Comparison of ENCODE assay signal across 29 cellular contexts in the genomic region with DNA sequence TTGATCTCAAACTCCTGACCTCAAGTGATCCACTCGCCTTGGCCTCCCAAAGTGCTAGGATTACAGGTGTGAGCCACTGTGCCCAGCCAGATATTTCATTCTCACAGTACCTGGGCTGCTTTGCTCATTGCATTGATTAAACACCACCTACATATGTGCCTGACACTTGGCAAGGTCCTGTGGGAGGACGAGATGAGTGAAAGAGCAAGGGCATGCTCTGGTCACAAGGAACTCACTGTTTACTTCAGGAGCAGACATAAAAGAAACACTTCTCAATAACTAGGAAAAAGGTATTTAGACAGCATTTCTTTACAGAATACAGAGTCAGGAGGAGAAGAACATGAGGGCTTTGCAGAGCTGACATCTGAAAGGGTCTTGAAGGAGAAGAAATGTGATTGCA.
"Had no signal": no experiment of that assay in that cellular context is flagged by ENCODE, and none has a peak within 500 bp of the region (broad histone marks: within the 10 kb centered on the region; RNA-seq: fewer than 3 reads in every experiment).

No MANE protein-coding gene starts in this region.

- H3K9me3 ChIP-seq: MG63, SJSA1 had no signal

- DNase-seq: activated CD4-positive, alpha-beta T cell treated with anti-CD3 and anti-CD28 coated beads for 1 hour; activated CD4-positive, alpha-beta T cell treated with anti-CD3 and anti-CD28 coated beads, Interleukin-2, amount 10 ng/mL, durations not matched to agents 24 days and 14 days; activated CD4-positive, alpha-beta T cell treated with anti-CD3 and anti-CD28 coated beads, Interleukin-2, amount 50 U/mL, for 48 hours; activated CD8-positive, alpha-beta memory T cell treated with anti-CD3 and anti-CD28 coated beads, Interleukin-2, amount 10 ng/mL, durations not matched to agents 7 days and 5 days; activated effector memory CD4-positive, alpha-beta T cell treated with anti-CD3 and anti-CD28 coated beads, Interleukin-2, amount 50 U/mL, for 16 hours; activated naive CD4-positive, alpha-beta T cell treated with Interleukin-2 at 50 U/mL for 16 hours; activated naive CD8-positive, alpha-beta T cell treated with anti-CD3 and anti-CD28 coated beads, Interleukin-2, amount 50 U/mL, for 24 hours; activated T-cell treated with anti-CD3 and anti-CD28 coated beads, Interleukin-2, amount 50 U/mL, for 4 hours; amniotic stem cell; KBM-7; MG63; MV-4-11; NCI-H1092 treated with DMSO at 0.1 percent for 48 hours; NCI-H1417 treated with DMSO at 0.1 percent for 48 hours; NCI-H1694; NCI-H2029 treated with DMSO at 0.1 percent for 48 hours; NCI-H345; NCI-H510A; NCI-H526 treated with DMSO at 0.1 percent for 48 hours; NK-92 treated with Interleukin-12 subunit alpha and Interleukin-12 subunit beta, amount 100 ng/mL, for 24 hours; OCI-M1; SHP77; T-helper 9 cell had no signal

- H3K27ac ChIP-seq: SJSA1 had no signal

- H3K4me1 ChIP-seq: SJSA1 had no signal

- H3K36me3 ChIP-seq: MG63, SJSA1 had no signal

- H3K4me3 ChIP-seq: MG63, SJSA1 had no signal

- ATAC-seq: activated CD8-positive, alpha-beta memory T cell treated with anti-CD3 and anti-CD28 coated beads, Interleukin-2, amount 10 ng/mL, durations not matched to agents 7 days and 5 days; activated naive CD4-positive, alpha-beta T cell treated with anti-CD3 and anti-CD28 coated beads, Interleukin-2, amount 50 U/mL, for 72 hours; activated naive CD8-positive, alpha-beta T cell treated with anti-CD3 and anti-CD28 coated beads, Interleukin-2, amount 50 U/mL, for 24 hours; activated T-cell treated with anti-CD3 and anti-CD28 coated beads, Interleukin-2, amount 50 U/mL, for 4 hours; SK-N-SH treated with all-trans-retinoic acid at 6 μM for 48 hours; WTC11 had no signal

- H3K27me3 ChIP-seq: MG63, SJSA1 had no signal

- FAIRE-seq: astrocyte, RCC 7860 had no signal
